In genomic region chr5:178192787-178193186, GRCh38 we compare ENCODE assay signal across 31 cellular contexts. TPM values are rescaled to one million over a fixed set of nuclear protein-coding genes. Genes with fewer than 3 reads are reported as not detected.
"Had no signal": no experiment of that assay in that cellular context is flagged by ENCODE, and none has a peak within 500 bp of the region (broad histone marks: within the 10 kb centered on the region; RNA-seq: fewer than 3 reads in every experiment).

No MANE protein-coding gene starts in this region.

- H2AFZ ChIP-seq: PC-9 had no signal

- FAIRE-seq: RCC 7860 had no signal

- H3K4me3 Mint-ChIP-seq: activated CD4-positive, alpha-beta T cell treated with anti-CD3 and anti-CD28 coated beads, Interleukin-2, amount 10 ng/mL, durations not matched to agents 24 days and 14 days; activated CD8-positive, alpha-beta T cell treated with anti-CD3 and anti-CD28 coated beads for 36 hours; activated naive CD4-positive, alpha-beta T cell treated with anti-CD3 and anti-CD28 coated beads, Interleukin-2, amount 50 U/mL, for 24 hours; activated T-cell treated with anti-CD3 and anti-CD28 coated beads, Interleukin-2, amount 50 U/mL, for 72 hours; activated T-helper 17 cell treated with anti-CD3 and anti-CD28 coated beads, Interleukin-2, amount 50 U/mL, for 72 hours; brain had no signal

- H3K9me3 Mint-ChIP-seq: activated CD4-positive, alpha-beta T cell treated with anti-CD3 and anti-CD28 coated beads, Interleukin-2, amount 10 ng/mL, durations not matched to agents 24 days and 14 days; activated CD8-positive, alpha-beta T cell treated with anti-CD3 and anti-CD28 coated beads for 36 hours; activated naive CD4-positive, alpha-beta T cell treated with anti-CD3 and anti-CD28 coated beads, Interleukin-2, amount 50 U/mL, for 24 hours; activated T-cell treated with anti-CD3 and anti-CD28 coated beads, Interleukin-2, amount 50 U/mL, for 72 hours; activated T-helper 17 cell treated with anti-CD3 and anti-CD28 coated beads, Interleukin-2, amount 50 U/mL, for 72 hours had no signal

- H3K27ac Mint-ChIP-seq: activated CD8-positive, alpha-beta T cell treated with anti-CD3 and anti-CD28 coated beads for 36 hours; activated T-cell treated with anti-CD3 and anti-CD28 coated beads, Interleukin-2, amount 50 U/mL, for 72 hours; activated T-helper 17 cell treated with anti-CD3 and anti-CD28 coated beads, Interleukin-2, amount 50 U/mL, for 72 hours; brain had no signal

- H3K36me3 Mint-ChIP-seq: brain had no signal

- H3K27ac ChIP-seq: PC-9 had no signal

- H3K4me3 ChIP-seq: PC-9 had no signal

- DNase-seq: activated CD4-positive, alpha-beta T cell treated with anti-CD3 and anti-CD28 coated beads, Interleukin-2, amount 10 ng/mL, durations not matched to agents 24 days and 14 days; activated CD4-positive, alpha-beta T cell treated with anti-CD3 and anti-CD28 coated beads, Interleukin-2, amount 50 U/mL, for 4 hours; activated CD8-positive, alpha-beta T cell treated with anti-CD3 and anti-CD28 coated beads for 36 hours; activated effector memory CD4-positive, alpha-beta T cell treated with anti-CD3 and anti-CD28 coated beads, Interleukin-2, amount 50 U/mL, for 16 hours; activated naive CD4-positive, alpha-beta T cell treated with Interleukin-2 at 50 U/mL for 16 hours; activated T-cell treated with anti-CD3 and anti-CD28 coated beads, Interleukin-2, amount 50 U/mL, for 1 hour; activated T-cell treated with anti-CD3 and anti-CD28 coated beads, Interleukin-2, amount 50 U/mL, for 72 hours; anterior cingulate cortex; caudate nucleus; Karpas-422; NCI-H1105; NCI-H1417 treated with DMSO at 0.1 percent for 48 hours; NCI-H187 treated with DMSO at 0.1 percent for 48 hours; NCI-H2081 treated with DMSO at 0.1 percent for 48 hours; NCI-H345; NCI-H524 treated with DMSO at 0.1 percent for 48 hours; Right ventricle myocardium superior; SW 1271; T-helper 1 cell; T1000 had no signal

- H3K4me2 ChIP-seq: PC-9 had no signal

- H3K4me1 Mint-ChIP-seq: activated T-helper 17 cell treated with anti-CD3 and anti-CD28 coated beads, Interleukin-2, amount 50 U/mL, for 72 hours had no signal

RNA-seq across cellular contexts. Expression of gene GMCL2, which starts 5.6 kb away (rescaled TPM):
- total RNA-seq: activated CD4-positive, alpha-beta T cell treated with anti-CD3 and anti-CD28 coated beads, Interleukin-2, amount 10 ng/mL, durations not matched to agents 24 days and 14 days; activated CD8-positive, alpha-beta memory T cell treated with anti-CD3 and anti-CD28 coated beads for 36 hours; activated CD8-positive, alpha-beta T cell treated with anti-CD3 and anti-CD28 coated beads for 36 hours; activated T-cell treated with anti-CD3 and anti-CD28 coated beads, Interleukin-2, amount 50 U/mL, for 72 hours; activated T-helper 17 cell treated with anti-CD3 and anti-CD28 coated beads, Interleukin-2, amount 50 U/mL, for 72 hours; bronchial epithelial cell; cerebellum; MCF 10A; NCI-H460; PC-9; Right ventricle myocardium superior; T-helper 2 cell treated with Interferon-gamma antibody and Interleukin-4, amounts not matched to agents 100 ng/mL and 5 ng/mL, for 36 hours had no signal
